Comparison of ENCODE assay signal across 11 cellular contexts in genomic region chr9:120383999-120384924, GRCh38.
A peak's percentile ranks its signal among the peaks of the same experiment; 100 is the strongest.
DNase-seq lines count a peak whose midpoint lies in the region; ATAC-seq, FAIRE-seq and TF ChIP-seq lines count a peak whose summit lies in the region.
"Had no signal": no experiment of that assay in that cellular context is flagged by ENCODE, and none has a peak within 500 bp of the region (broad histone marks: within the 10 kb centered on the region; RNA-seq: fewer than 3 reads in every experiment).

No MANE protein-coding gene starts in this region.

- FAIRE-seq in RCC 7860 (lab: Jason Lieb, UNC) = no peak

- peaks cover 17% of the 10 kb centered on the region for H3K4me1 Mint-ChIP-seq in progenitor cell of endocrine pancreas (ENCODE audit: low read depth)
- no peaks in the 10 kb centered on the region for H3K4me1 Mint-ChIP-seq in activated CD4-positive, alpha-beta T cell treated with anti-CD3 and anti-CD28 coated beads for 36 hours

- H3K27me3 Mint-ChIP-seq in progenitor cell of endocrine pancreas = no peaks in the 10 kb centered on the region
- no peaks in the 10 kb centered on the region for H3K27me3 Mint-ChIP-seq in activated CD4-positive, alpha-beta T cell treated with anti-CD3 and anti-CD28 coated beads for 36 hours
- H3K27me3 Mint-ChIP-seq: activated CD4-positive, alpha-beta memory T cell treated with anti-CD3 and anti-CD28 coated beads for 36 hours had no signal

- H3K27ac Mint-ChIP-seq in progenitor cell of endocrine pancreas = peak overlapping the region; percentile 41
- H3K27ac Mint-ChIP-seq in activated CD4-positive, alpha-beta T cell treated with anti-CD3 and anti-CD28 coated beads for 36 hours = no peak overlapping the region
- H3K27ac Mint-ChIP-seq: activated CD4-positive, alpha-beta memory T cell treated with anti-CD3 and anti-CD28 coated beads for 36 hours had no signal

- intact Hi-C loops in activated CD4-positive, alpha-beta T cell treated with anti-CD3 and anti-CD28 coated beads for 36 hours (cut with DNase I, micrococcal nuclease) = no loop called here

- DNase-seq in EH (ENCODE audit: low read depth) (peak; percentile 68), NCI-H774 (lab: John Stamatoyannopoulos, UW) (peak; percentile 44), fibroblast of peridontal ligament (ENCODE audit: extremely low read depth) (peak; percentile 76), progenitor cell of endocrine pancreas (ENCODE audit: low spot score, unreplicated experiment) (no peak), NCI-H1048 (lab: John Stamatoyannopoulos, UW) (no peak), OCI-M2 (lab: John Stamatoyannopoulos, UW; ENCODE audit: unreplicated experiment) (no peak), RCC 7860 (ENCODE audit: low spot score) (no peak)
- DNase-seq in activated CD4-positive, alpha-beta T cell treated with anti-CD3 and anti-CD28 coated beads for 36 hours = no peak
- DNase-seq: activated CD4-positive, alpha-beta memory T cell treated with anti-CD3 and anti-CD28 coated beads for 36 hours; Kasumi-1 had no signal

- CTCF ChIA-PET in activated CD4-positive, alpha-beta T cell treated with anti-CD3 and anti-CD28 coated beads for 36 hours (lab: Charles Lee) = interaction anchor here (0.6 kb wide), 1 partner anchor 94 kb away, joined by 3 read pairs; no protein-coding TSS in a partner anchor

- peaks cover 7% of the 10 kb centered on the region for H3K36me3 Mint-ChIP-seq in progenitor cell of endocrine pancreas (ENCODE audit: insufficient read depth)
- peaks cover 15% of the 10 kb centered on the region for H3K36me3 Mint-ChIP-seq in activated CD4-positive, alpha-beta T cell treated with anti-CD3 and anti-CD28 coated beads for 36 hours (ENCODE audit: low read depth)

- no peak overlapping the region for H3K4me3 Mint-ChIP-seq in progenitor cell of endocrine pancreas (ENCODE audit: low read depth)
- H3K4me3 Mint-ChIP-seq in activated CD4-positive, alpha-beta T cell treated with anti-CD3 and anti-CD28 coated beads for 36 hours = no peak overlapping the region
- H3K4me3 Mint-ChIP-seq: activated CD4-positive, alpha-beta memory T cell treated with anti-CD3 and anti-CD28 coated beads for 36 hours had no signal

- POLR2A ChIA-PET in activated CD4-positive, alpha-beta T cell treated with anti-CD3 and anti-CD28 coated beads for 36 hours (lab: Charles Lee) = no interaction called here

- H3K9me3 Mint-ChIP-seq in progenitor cell of endocrine pancreas (ENCODE audit: low read depth) = no peaks in the 10 kb centered on the region
- H3K9me3 Mint-ChIP-seq in activated CD4-positive, alpha-beta T cell treated with anti-CD3 and anti-CD28 coated beads for 36 hours (ENCODE audit: low read depth) = peaks cover 4% of the 10 kb centered on the region

- TF ChIP-seq CTCF in progenitor cell of endocrine pancreas (IDR thresholded peaks at IDR 0.05; ENCODE audit: unreplicated experiment) = no peak

- no peak for ATAC-seq in activated CD4-positive, alpha-beta T cell treated with anti-CD3 and anti-CD28 coated beads for 36 hours
- ATAC-seq: heart left ventricle had no signal

Comparison
In these comparisons a context has a peak if more than half of its experiments do, and no peak if none do; other contexts are left out.
1. DNase-seq: peak in EH (single experiment), NCI-H774 (single experiment) and fibroblast of peridontal ligament (single experiment); none in progenitor cell of endocrine pancreas (single experiment), NCI-H1048 (single experiment), OCI-M2 (single experiment), RCC 7860 (single experiment) and activated CD4-positive, alpha-beta T cell treated with anti-CD3 and anti-CD28 coated beads for 36 hours (single experiment).